8 cellular contexts compared by ENCODE assay signal in the genomic region with DNA sequence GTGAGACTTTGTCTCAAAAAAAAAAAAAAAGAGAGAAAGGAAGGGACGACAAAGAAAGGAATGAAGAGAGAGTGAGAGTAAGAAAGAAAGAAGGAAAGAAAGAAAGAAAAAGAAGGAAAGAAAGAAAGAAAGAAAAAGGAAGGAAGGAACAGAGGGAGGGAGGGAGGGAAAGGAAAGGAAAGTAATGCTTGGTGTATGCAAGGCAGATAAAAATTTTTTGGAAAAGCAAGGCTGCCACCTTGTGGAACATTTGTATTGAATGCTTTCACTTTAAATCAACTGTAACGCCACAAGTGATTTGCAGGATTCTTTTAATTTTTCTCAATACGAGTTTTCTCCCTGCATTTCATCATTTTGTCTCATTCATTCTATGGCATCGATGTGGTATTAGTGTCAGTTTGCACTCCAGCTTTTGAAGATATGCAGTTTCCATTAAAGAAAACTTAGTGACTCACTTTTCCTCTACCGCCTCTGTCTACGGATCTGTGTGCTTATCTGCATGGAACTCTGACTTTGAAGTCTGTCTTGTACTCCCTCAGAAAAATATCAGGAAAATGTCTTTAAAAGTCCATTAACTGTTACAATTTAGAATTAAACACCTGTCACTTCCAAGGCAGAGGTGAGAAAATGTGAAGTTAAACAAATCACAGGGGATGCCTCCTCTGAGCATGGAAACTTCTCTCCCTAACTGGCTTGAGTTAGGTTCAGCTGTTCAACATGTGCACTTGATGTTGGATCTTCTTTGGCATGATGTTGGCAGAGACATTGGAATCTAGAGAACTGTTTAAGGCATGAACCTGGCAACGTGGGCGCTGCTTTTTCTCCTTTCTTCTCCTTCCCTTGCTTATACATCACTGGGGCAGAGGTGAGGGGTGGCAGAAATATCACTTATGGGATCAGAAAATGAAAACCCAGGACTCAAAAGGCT. TPM values are rescaled to one million over a fixed set of nuclear protein-coding genes. Genes with fewer than 3 reads are reported as not detected.
A peak's percentile ranks its signal among the peaks of the same experiment; 100 is the strongest.
DNase-seq lines count a peak whose midpoint lies in the region; ATAC-seq and TF ChIP-seq lines count a peak whose summit lies in the region.

No MANE protein-coding gene starts in this region.

- H2AFZ ChIP-seq in neuronal stem cell (ENCODE audit: low read length) = peak overlapping the region; percentile 67

- no peak overlapping the region for H3K27ac ChIP-seq in neuronal stem cell (replicated peaks; ENCODE audit: low read length)

- H3K4me2 ChIP-seq in neuronal stem cell (ENCODE audit: insufficient read depth, low read length, poor library complexity, severe bottlenecking) = no peak overlapping the region

- H2BK12ac ChIP-seq in neuronal stem cell (ENCODE audit: low read length) = no peak overlapping the region

- H3K27me3 ChIP-seq in neuronal stem cell (ENCODE audit: control insufficient read depth in 3 of 3, insufficient read depth in 3 of 3, low read depth in 1 of 3, low read length in 3 of 3) = no peaks in the 10 kb centered on the region

- no peak overlapping the region for H2BK15ac ChIP-seq in neuronal stem cell (ENCODE audit: low read length)

- no peak overlapping the region for H3K18ac ChIP-seq in neuronal stem cell (ENCODE audit: low read length)

- no peaks in the 10 kb centered on the region for H3K27me3 Mint-ChIP-seq in activated T-cell treated with anti-CD3 and anti-CD28 coated beads, Interleukin-2, amount 50 U/mL, for 72 hours (ENCODE audit: low read depth)

- no peak overlapping the region for H4K91ac ChIP-seq in neuronal stem cell (ENCODE audit: low read depth, low read length, poor library complexity)

- H3K9me3 ChIP-seq in neuronal stem cell (replicated peaks in 1 of 2; ENCODE audit: control insufficient read depth in 2 of 2, insufficient read depth in 1 of 2, low read depth in 1 of 2, low read length in 2 of 2) = no peaks in the 10 kb centered on the region

- no peak overlapping the region for H3K14ac ChIP-seq in neuronal stem cell (ENCODE audit: low read length)

- 100% methylated on average over 1 of the region's 8 CpGs; no CpG with 5 or more reads in 1 of the 2 donors for WGBS in neuronal stem cell (ENCODE audit: extremely low coverage in 2 of 2, insufficient read length in 2 of 2, insufficient replicate concordance in 1 of 2), 2 donors

- no peaks in the 10 kb centered on the region for H3K9me3 Mint-ChIP-seq in activated T-cell treated with anti-CD3 and anti-CD28 coated beads, Interleukin-2, amount 50 U/mL, for 72 hours

- H3K4me1 Mint-ChIP-seq in activated T-cell treated with anti-CD3 and anti-CD28 coated beads, Interleukin-2, amount 50 U/mL, for 72 hours (ENCODE audit: low read depth) = peaks cover 7% of the 10 kb centered on the region

- H2BK120ac ChIP-seq in neuronal stem cell (ENCODE audit: low read depth, low read length) = no peak overlapping the region

- H3K4me3 Mint-ChIP-seq in activated T-cell treated with anti-CD3 and anti-CD28 coated beads, Interleukin-2, amount 50 U/mL, for 72 hours = peak overlapping the region; percentile 8 to 91

- no peak overlapping the region for H3K9ac ChIP-seq in neuronal stem cell (ENCODE audit: low read depth, low read length, poor library complexity)

- no peaks in the 10 kb centered on the region for H3K4me1 ChIP-seq in neuronal stem cell (ENCODE audit: control insufficient read depth in 2 of 2, insufficient read depth in 1 of 2, low read depth in 1 of 2, low read length in 2 of 2)

- no peaks in the 10 kb centered on the region for H3K36me3 ChIP-seq in neuronal stem cell (replicated peaks in 1 of 2; ENCODE audit: control insufficient read depth in 2 of 2, insufficient read depth in 2 of 2, low read length in 2 of 2)

- peak; percentile 51 for TF ChIP-seq CTCF in fibroblast of villous mesenchyme (IDR thresholded peaks at IDR 0.05; ENCODE audit: insufficient read depth, low read depth, low read length)

- no peak overlapping the region for H2AK5ac ChIP-seq in neuronal stem cell (ENCODE audit: low read depth, low read length)

- ATAC-seq in HG02885 (IDR thresholded peaks at IDR 0.05; ENCODE audit: poor library complexity, unreplicated experiment) (peak; percentile 37), HG03520 (IDR thresholded peaks at IDR 0.05; ENCODE audit: unreplicated experiment) (no peak), GM18873 (IDR thresholded peaks at IDR 0.05; ENCODE audit: low FRiP score, unreplicated experiment) (no peak)
- ATAC-seq in activated T-cell treated with anti-CD3 and anti-CD28 coated beads, Interleukin-2, amount 50 U/mL, for 72 hours (replicated peaks in 1 of 2) = peak; percentile 58 to 65

- peak overlapping the region; percentile 15 for H3K27ac Mint-ChIP-seq in activated T-cell treated with anti-CD3 and anti-CD28 coated beads, Interleukin-2, amount 50 U/mL, for 72 hours

- H3K79me1 ChIP-seq in neuronal stem cell (ENCODE audit: low read depth, low read length) = no peaks in the 10 kb centered on the region

- no peak overlapping the region for H4K8ac ChIP-seq in neuronal stem cell (ENCODE audit: low read depth, low read length)

- H3K36me3 Mint-ChIP-seq in activated T-cell treated with anti-CD3 and anti-CD28 coated beads, Interleukin-2, amount 50 U/mL, for 72 hours (ENCODE audit: insufficient read depth in 2 of 2) = no peaks in the 10 kb centered on the region

- H3K4me3 ChIP-seq in fibroblast of villous mesenchyme (ENCODE audit: low read depth, low read length) = peak overlapping the region; percentile 48
- H3K4me3 ChIP-seq in neuronal stem cell (ENCODE audit: low read length in 2 of 2) = no peak overlapping the region

- H3K4ac ChIP-seq in neuronal stem cell (ENCODE audit: low read length) = no peak overlapping the region

- DNase-seq in DMS53 (lab: John Stamatoyannopoulos, UW) = peak; percentile 88
- DNase-seq in NCI-H82 (lab: John Stamatoyannopoulos, UW) = peak; percentile 88
- peak; percentile 50 to 61 for DNase-seq in activated T-cell treated with anti-CD3 and anti-CD28 coated beads, Interleukin-2, amount 50 U/mL, for 72 hours
- peak; percentile 84 for DNase-seq in fibroblast of villous mesenchyme (ENCODE audit: low read depth)
- peak; percentile 65 for DNase-seq in neuronal stem cell (ENCODE audit: low spot score)

- no peak overlapping the region for H2BK5ac ChIP-seq in neuronal stem cell (ENCODE audit: low read length)

- no peak overlapping the region for H3K23ac ChIP-seq in neuronal stem cell (ENCODE audit: low read depth, low read length, poor library complexity)

RNA-seq across cellular contexts. Expression of a gene that starts 20.0 kb away (rescaled TPM):
- total RNA-seq in activated T-cell treated with anti-CD3 and anti-CD28 coated beads, Interleukin-2, amount 50 U/mL, for 72 hours = 10 to 100 TPM; 44.1 to 58.5 TPM
- total RNA-seq in fibroblast of villous mesenchyme = 88.3 and 137 TPM in 2 replicates
- polyA plus RNA-seq in neuronal stem cell (2013, experiment 1 of 2) = 48.1 TPM
- polyA plus RNA-seq in neuronal stem cell (2013, experiment 2 of 2) = 49.2 TPM

Comparison
In these comparisons a context has a peak if more than half of its experiments do, and no peak if none do; other contexts are left out.
1. ATAC-seq: peak in HG02885 (single experiment) and activated T-cell treated with anti-CD3 and anti-CD28 coated beads, Interleukin-2, amount 50 U/mL, for 72 hours (2 of 2); none in HG03520 (single experiment) and GM18873 (single experiment).
2. Peak in every context shown above with its lines, with median percentiles within 50 percentile points of each other: DNase-seq.